In the genomic region with DNA sequence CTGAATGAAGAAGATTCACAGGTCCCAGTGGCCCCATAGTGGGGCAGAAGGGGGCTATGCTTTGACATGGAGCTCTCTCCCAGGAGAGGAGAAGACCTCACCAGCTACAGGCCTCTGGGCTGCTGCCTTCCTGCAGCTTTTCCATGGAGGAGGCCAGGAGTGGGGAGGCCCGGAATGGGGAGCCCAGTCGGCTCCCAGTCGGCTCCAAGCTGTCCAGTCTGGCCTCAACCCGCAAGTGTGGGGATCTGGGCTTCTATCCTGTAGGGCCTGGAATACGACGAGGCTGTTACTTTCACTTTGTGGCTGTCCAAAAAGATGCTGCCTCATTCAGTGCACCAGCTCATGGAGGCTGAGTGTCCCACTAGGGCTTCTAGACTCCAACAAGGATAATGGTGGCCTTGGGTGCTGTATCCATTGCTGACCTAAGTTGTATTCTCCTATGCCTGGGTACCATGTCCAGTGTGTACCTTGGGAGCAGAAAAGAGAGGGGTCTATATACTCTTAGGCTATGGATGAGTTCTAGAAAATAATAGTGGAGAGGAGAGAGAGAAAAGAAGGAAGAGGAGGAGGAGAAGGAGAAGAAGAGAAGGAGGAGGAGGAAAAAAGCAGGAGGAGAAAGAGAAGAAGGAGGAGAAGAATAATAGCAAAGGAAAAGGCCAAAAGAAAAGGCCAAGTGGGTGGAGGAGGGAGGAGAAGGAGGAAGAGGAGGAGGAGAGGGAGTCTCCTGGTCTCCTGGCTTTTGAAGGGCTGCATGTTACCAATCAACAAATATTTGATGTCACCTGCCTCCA, we compare ENCODE assay signal across 1 cellular context.
TF ChIP-seq lines count a peak whose summit lies in the region.

No MANE protein-coding gene starts in this region.

TF ChIP-seq in K562, 482 proteins besides CTCF, POLR2A, EP300 and RAD21 (continues in another document):
- TF ChIP-seq, protein P1, sequence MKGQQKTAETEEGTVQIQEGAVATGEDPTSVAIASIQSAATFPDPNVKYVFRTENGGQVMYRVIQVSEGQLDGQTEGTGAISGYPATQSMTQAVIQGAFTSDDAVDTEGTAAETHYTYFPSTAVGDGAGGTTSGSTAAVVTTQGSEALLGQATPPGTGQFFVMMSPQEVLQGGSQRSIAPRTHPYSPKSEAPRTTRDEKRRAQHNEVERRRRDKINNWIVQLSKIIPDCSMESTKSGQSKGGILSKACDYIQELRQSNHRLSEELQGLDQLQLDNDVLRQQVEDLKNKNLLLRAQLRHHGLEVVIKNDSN (CRISPR knock-in tag; IDR thresholded peaks at IDR 0.05): no peak
- peak in 1 of 2 experiments; percentile 14; a peak in 1 of 4 replicates for TF ChIP-seq HDAC1 (IDR thresholded peaks at IDR 0.05)
- TF ChIP-seq HLTF (IDR thresholded peaks at IDR 0.05): 0 out of 2 replicates have a peak, but pooled peaks have one; percentile 70
- no peak for TF ChIP-seq FOXA1 (IDR thresholded peaks at IDR 0.05; ENCODE audit: borderline replicate concordance)
- peak; percentile 48; the same call in 1 of the 2 replicates for TF ChIP-seq LARP7 (IDR thresholded peaks at IDR 0.05)
- no peak for TF ChIP-seq ZNF140 (CRISPR knock-in tag; IDR thresholded peaks at IDR 0.05)
- no peak for TF ChIP-seq ZNF408 (CRISPR knock-in tag; IDR thresholded peaks at IDR 0.05; ENCODE audit: low read depth)
- peak in 1 of 3 experiments; percentile 24 for TF ChIP-seq YY1 (IDR thresholded peaks at IDR 0.05; ENCODE audit: borderline replicate concordance in 1 of 3, control insufficient read depth in 1 of 3, extremely low read depth in 1 of 3, insufficient read depth in 3 of 3, insufficient read length in 1 of 3, insufficient replicate concordance in 2 of 3, low read depth in 1 of 3, low read length in 2 of 3)
- TF ChIP-seq MTA2 (IDR thresholded peaks at IDR 0.05; ENCODE audit: low read depth): no peak
- TF ChIP-seq, protein P2, sequence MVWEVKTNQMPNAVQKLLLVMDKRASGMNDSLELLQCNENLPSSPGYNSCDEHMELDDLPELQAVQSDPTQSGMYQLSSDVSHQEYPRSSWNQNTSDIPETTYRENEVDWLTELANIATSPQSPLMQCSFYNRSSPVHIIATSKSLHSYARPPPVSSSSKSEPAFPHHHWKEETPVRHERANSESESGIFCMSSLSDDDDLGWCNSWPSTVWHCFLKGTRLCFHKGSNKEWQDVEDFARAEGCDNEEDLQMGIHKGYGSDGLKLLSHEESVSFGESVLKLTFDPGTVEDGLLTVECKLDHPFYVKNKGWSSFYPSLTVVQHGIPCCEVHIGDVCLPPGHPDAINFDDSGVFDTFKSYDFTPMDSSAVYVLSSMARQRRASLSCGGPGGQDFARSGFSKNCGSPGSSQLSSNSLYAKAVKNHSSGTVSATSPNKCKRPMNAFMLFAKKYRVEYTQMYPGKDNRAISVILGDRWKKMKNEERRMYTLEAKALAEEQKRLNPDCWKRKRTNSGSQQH (CRISPR knock-in tag; IDR thresholded peaks at IDR 0.05): peak; percentile 63; the same call in 1 of the 2 replicates
- TF ChIP-seq, protein P3, sequence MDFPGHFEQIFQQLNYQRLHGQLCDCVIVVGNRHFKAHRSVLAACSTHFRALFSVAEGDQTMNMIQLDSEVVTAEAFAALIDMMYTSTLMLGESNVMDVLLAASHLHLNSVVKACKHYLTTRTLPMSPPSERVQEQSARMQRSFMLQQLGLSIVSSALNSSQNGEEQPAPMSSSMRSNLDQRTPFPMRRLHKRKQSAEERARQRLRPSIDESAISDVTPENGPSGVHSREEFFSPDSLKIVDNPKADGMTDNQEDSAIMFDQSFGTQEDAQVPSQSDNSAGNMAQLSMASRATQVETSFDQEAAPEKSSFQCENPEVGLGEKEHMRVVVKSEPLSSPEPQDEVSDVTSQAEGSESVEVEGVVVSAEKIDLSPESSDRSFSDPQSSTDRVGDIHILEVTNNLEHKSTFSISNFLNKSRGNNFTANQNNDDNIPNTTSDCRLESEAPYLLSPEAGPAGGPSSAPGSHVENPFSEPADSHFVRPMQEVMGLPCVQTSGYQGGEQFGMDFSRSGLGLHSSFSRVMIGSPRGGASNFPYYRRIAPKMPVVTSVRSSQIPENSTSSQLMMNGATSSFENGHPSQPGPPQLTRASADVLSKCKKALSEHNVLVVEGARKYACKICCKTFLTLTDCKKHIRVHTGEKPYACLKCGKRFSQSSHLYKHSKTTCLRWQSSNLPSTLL (IDR thresholded peaks at IDR 0.05): no peak; the same call in 1 of the 2 replicates
- TF ChIP-seq, protein P4, sequence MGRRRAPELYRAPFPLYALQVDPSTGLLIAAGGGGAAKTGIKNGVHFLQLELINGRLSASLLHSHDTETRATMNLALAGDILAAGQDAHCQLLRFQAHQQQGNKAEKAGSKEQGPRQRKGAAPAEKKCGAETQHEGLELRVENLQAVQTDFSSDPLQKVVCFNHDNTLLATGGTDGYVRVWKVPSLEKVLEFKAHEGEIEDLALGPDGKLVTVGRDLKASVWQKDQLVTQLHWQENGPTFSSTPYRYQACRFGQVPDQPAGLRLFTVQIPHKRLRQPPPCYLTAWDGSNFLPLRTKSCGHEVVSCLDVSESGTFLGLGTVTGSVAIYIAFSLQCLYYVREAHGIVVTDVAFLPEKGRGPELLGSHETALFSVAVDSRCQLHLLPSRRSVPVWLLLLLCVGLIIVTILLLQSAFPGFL (CRISPR knock-in tag; IDR thresholded peaks at IDR 0.05): no peak
- no peak for TF ChIP-seq ZNF785 (CRISPR knock-in tag; IDR thresholded peaks at IDR 0.05)
- TF ChIP-seq BRD9 (IDR thresholded peaks at IDR 0.05; ENCODE audit: low read depth, partially characterized antibody): peak; percentile 14
- TF ChIP-seq ZNF3 (CRISPR knock-in tag; IDR thresholded peaks at IDR 0.05): no peak
- TF ChIP-seq, protein P5, sequence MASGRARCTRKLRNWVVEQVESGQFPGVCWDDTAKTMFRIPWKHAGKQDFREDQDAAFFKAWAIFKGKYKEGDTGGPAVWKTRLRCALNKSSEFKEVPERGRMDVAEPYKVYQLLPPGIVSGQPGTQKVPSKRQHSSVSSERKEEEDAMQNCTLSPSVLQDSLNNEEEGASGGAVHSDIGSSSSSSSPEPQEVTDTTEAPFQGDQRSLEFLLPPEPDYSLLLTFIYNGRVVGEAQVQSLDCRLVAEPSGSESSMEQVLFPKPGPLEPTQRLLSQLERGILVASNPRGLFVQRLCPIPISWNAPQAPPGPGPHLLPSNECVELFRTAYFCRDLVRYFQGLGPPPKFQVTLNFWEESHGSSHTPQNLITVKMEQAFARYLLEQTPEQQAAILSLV (tag; IDR thresholded peaks at IDR 0.05): no peak
- 0 out of 2 replicates have a peak, but pooled peaks have one; percentile 13 for TF ChIP-seq MAFG (tag; conservative IDR thresholded peaks at IDR 0.05)
- no peak for TF ChIP-seq ZNF165 (CRISPR knock-in tag; IDR thresholded peaks at IDR 0.05; ENCODE audit: borderline replicate concordance)
- TF ChIP-seq ZNF146 (CRISPR knock-in tag; IDR thresholded peaks at IDR 0.05; ENCODE audit: unreplicated experiment): no peak
- TF ChIP-seq JUND (IDR thresholded peaks at IDR 0.05; ENCODE audit: borderline replicate concordance, low read depth, low read length): no peak
- no peak for TF ChIP-seq JUND (tag; IDR thresholded peaks at IDR 0.05; ENCODE audit: borderline replicate concordance, low read depth, low read length)
- 0 out of 2 replicates have a peak, but pooled peaks have one; percentile 20 for TF ChIP-seq MAFK (IDR thresholded peaks at IDR 0.05; ENCODE audit: low read length)
- TF ChIP-seq ZNF76 (CRISPR knock-in tag; IDR thresholded peaks at IDR 0.05; ENCODE audit: borderline replicate concordance): no peak
- no peak for TF ChIP-seq HCFC1 (IDR thresholded peaks at IDR 0.05; ENCODE audit: low read depth, low read length)
- TF ChIP-seq SETDB1 (IDR thresholded peaks at IDR 0.05; ENCODE audit: low read length): no peak
- no peak for TF ChIP-seq POLR2H (tag; IDR thresholded peaks at IDR 0.05; ENCODE audit: low read depth)
- TF ChIP-seq ZNF121 (CRISPR knock-in tag; conservative IDR thresholded peaks at IDR 0.05): no peak
- no peak for TF ChIP-seq CREBBP (IDR thresholded peaks at IDR 0.05; ENCODE audit: low read depth, low read length)
- TF ChIP-seq, protein P6, sequence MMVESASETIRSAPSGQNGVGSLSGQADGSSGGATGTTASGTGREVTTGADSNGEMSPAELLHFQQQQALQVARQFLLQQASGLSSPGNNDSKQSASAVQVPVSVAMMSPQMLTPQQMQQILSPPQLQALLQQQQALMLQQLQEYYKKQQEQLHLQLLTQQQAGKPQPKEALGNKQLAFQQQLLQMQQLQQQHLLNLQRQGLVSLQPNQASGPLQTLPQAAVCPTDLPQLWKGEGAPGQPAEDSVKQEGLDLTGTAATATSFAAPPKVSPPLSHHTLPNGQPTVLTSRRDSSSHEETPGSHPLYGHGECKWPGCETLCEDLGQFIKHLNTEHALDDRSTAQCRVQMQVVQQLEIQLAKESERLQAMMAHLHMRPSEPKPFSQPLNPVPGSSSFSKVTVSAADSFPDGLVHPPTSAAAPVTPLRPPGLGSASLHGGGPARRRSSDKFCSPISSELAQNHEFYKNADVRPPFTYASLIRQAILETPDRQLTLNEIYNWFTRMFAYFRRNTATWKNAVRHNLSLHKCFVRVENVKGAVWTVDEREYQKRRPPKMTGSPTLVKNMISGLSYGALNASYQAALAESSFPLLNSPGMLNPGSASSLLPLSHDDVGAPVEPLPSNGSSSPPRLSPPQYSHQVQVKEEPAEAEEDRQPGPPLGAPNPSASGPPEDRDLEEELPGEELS (CRISPR knock-in tag; IDR thresholded peaks at IDR 0.05; ENCODE audit: borderline replicate concordance): no peak
- TF ChIP-seq, protein P7, sequence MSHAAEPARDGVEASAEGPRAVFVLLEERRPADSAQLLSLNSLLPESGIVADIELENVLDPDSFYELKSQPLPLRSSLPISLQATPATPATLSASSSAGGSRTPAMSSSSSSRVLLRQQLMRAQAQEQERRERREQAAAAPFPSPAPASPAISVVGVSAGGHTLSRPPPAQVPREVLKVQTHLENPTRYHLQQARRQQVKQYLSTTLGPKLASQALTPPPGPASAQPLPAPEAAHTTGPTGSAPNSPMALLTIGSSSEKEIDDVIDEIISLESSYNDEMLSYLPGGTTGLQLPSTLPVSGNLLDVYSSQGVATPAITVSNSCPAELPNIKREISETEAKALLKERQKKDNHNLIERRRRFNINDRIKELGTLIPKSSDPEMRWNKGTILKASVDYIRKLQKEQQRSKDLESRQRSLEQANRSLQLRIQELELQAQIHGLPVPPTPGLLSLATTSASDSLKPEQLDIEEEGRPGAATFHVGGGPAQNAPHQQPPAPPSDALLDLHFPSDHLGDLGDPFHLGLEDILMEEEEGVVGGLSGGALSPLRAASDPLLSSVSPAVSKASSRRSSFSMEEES (CRISPR knock-in tag; IDR thresholded peaks at IDR 0.05): no peak
- TF ChIP-seq POLR2G (IDR thresholded peaks at IDR 0.05; ENCODE audit: low read depth, low read length): 0 out of 2 replicates have a peak, but pooled peaks have one; percentile 30
- no peak for TF ChIP-seq ZNF347 (CRISPR knock-in tag; IDR thresholded peaks at IDR 0.05; ENCODE audit: low read depth)
- TF ChIP-seq RB1 (IDR thresholded peaks at IDR 0.05; ENCODE audit: low read depth): no peak
- no peak for TF ChIP-seq ZZZ3 (IDR thresholded peaks at IDR 0.05)
- TF ChIP-seq CBX1 (IDR thresholded peaks at IDR 0.05; ENCODE audit: low read depth): no peak
- peak; percentile 65 for TF ChIP-seq ARHGAP35 (IDR thresholded peaks at IDR 0.05; ENCODE audit: partially characterized antibody)
- no peak for TF ChIP-seq SRSF9 (IDR thresholded peaks at IDR 0.05; ENCODE audit: borderline replicate concordance, low read depth, low read length)
- TF ChIP-seq SAFB2 (IDR thresholded peaks at IDR 0.05; ENCODE audit: borderline replicate concordance, low read depth, low read length, severe bottlenecking): no peak
- no peak for TF ChIP-seq ETV6 (IDR thresholded peaks at IDR 0.05; ENCODE audit: borderline replicate concordance in 1 of 2, low read depth in 2 of 2, low read length in 1 of 2)
- no peak for TF ChIP-seq ETV6 (CRISPR knock-in tag; IDR thresholded peaks at IDR 0.05; ENCODE audit: borderline replicate concordance)
- no peak for TF ChIP-seq ZNF253 (CRISPR knock-in tag; conservative IDR thresholded peaks at IDR 0.05)
- TF ChIP-seq MTA1 (IDR thresholded peaks at IDR 0.05; ENCODE audit: borderline replicate concordance): no peak
- TF ChIP-seq OTX1 (CRISPR knock-in tag; IDR thresholded peaks at IDR 0.05): peak; percentile 59; the same call in 1 of the 2 replicates
- TF ChIP-seq, protein P8, sequence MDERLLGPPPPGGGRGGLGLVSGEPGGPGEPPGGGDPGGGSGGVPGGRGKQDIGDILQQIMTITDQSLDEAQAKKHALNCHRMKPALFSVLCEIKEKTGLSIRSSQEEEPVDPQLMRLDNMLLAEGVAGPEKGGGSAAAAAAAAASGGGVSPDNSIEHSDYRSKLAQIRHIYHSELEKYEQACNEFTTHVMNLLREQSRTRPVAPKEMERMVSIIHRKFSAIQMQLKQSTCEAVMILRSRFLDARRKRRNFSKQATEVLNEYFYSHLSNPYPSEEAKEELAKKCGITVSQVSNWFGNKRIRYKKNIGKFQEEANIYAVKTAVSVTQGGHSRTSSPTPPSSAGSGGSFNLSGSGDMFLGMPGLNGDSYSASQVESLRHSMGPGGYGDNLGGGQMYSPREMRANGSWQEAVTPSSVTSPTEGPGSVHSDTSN (CRISPR knock-in tag; IDR thresholded peaks at IDR 0.05; ENCODE audit: low read depth): no peak
- TF ChIP-seq, protein P8 (tag; conservative IDR thresholded peaks at IDR 0.05; ENCODE audit: low read depth): no peak
- TF ChIP-seq HMG20A (CRISPR knock-in tag; conservative IDR thresholded peaks at IDR 0.05): no peak
- TF ChIP-seq ZNF445 (CRISPR knock-in tag; IDR thresholded peaks at IDR 0.05; ENCODE audit: low read depth): no peak
- no peak for TF ChIP-seq ZNF766 (CRISPR knock-in tag; conservative IDR thresholded peaks at IDR 0.05)
- no peak for TF ChIP-seq MAFF (IDR thresholded peaks at IDR 0.05; ENCODE audit: low read length)
- TF ChIP-seq KLF16 (IDR thresholded peaks at IDR 0.05): no peak
- TF ChIP-seq, protein P9, sequence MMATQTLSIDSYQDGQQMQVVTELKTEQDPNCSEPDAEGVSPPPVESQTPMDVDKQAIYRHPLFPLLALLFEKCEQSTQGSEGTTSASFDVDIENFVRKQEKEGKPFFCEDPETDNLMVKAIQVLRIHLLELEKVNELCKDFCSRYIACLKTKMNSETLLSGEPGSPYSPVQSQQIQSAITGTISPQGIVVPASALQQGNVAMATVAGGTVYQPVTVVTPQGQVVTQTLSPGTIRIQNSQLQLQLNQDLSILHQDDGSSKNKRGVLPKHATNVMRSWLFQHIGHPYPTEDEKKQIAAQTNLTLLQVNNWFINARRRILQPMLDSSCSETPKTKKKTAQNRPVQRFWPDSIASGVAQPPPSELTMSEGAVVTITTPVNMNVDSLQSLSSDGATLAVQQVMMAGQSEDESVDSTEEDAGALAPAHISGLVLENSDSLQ (IDR thresholded peaks at IDR 0.05): no peak
- TF ChIP-seq ZKSCAN1 (IDR thresholded peaks at IDR 0.05; ENCODE audit: low read depth, low read length): peak; percentile 69; the same call in 1 of the 2 replicates
- TF ChIP-seq ASH1L (IDR thresholded peaks at IDR 0.05; ENCODE audit: borderline replicate concordance, low read depth, partially characterized antibody): no peak
- TF ChIP-seq POLR3A (IDR thresholded peaks at IDR 0.05; ENCODE audit: borderline replicate concordance, extremely low read depth, insufficient read depth, insufficient read length): no peak
- TF ChIP-seq KAT7 (CRISPR knock-in tag; IDR thresholded peaks at IDR 0.05; ENCODE audit: borderline replicate concordance): no peak
